In genomic region chr10:122374246-122374858, GRCh38 we compare ENCODE assay signal across 8 cellular contexts. TPM values are rescaled to one million over a fixed set of nuclear protein-coding genes. Genes with fewer than 3 reads are reported as not detected.
A peak's percentile ranks its signal among the peaks of the same experiment; 100 is the strongest.
DNase-seq lines count a peak whose midpoint lies in the region; ATAC-seq and TF ChIP-seq lines count a peak whose summit lies in the region.

TSS of gene PLEKHA1 (plus strand) at chr10:122374708. CDS start at chr10:122393201, 18,493 bp downstream.

- H3K36me3 ChIP-seq in Panc1 (ENCODE audit: control insufficient read depth, insufficient read depth, low read length) (peaks cover 4% of the 10 kb centered on the region; the same call in 1 of the 2 replicates), esophagus muscularis mucosa (no peaks in the 10 kb centered on the region), mucosa of stomach (ENCODE audit: control insufficient read depth, insufficient read depth, low read length) (no peaks in the 10 kb centered on the region)

- ATAC-seq in GM21528 (IDR thresholded peaks at IDR 0.05; ENCODE audit: low FRiP score, unreplicated experiment): peak; percentile 88
- peak; percentile 98 for ATAC-seq in Panc1

- POLR2A ChIA-PET in Panc1 (lab: Charles Lee): interaction anchor here (0.6 to 1.0 kb wide), 9 partner anchors 18 to 106 kb away, joined by 3 to 11 read pairs (median 3); no protein-coding TSS in a partner anchor

- no peak for TF ChIP-seq CTCF in Panc1 (IDR thresholded peaks at IDR 0.05)
- TF ChIP-seq CTCF in esophagus muscularis mucosa (IDR thresholded peaks at IDR 0.05): peak in 1 of 3 experiments; percentile 14

- H3K4me1 ChIP-seq in Panc1 (ENCODE audit: control insufficient read depth, insufficient read depth, low read length) (peaks cover 26% of the 10 kb centered on the region), esophagus muscularis mucosa (peaks cover 30 to 70% (median 66%) of the 10 kb centered on the region in 4 donors), mucosa of stomach (ENCODE audit: control insufficient read depth, insufficient read depth, low read length) (peaks cover 9% of the 10 kb centered on the region)

- H3K9ac ChIP-seq in mucosa of stomach (ENCODE audit: low read length): peak within 1 kb of the TSS; percentile 78

- H3K27ac ChIP-seq in Panc1 (ENCODE audit: low read length) (peak within 1 kb of the TSS; percentile 91), esophagus muscularis mucosa (replicated peaks in 1 of 4) (peak within 1 kb of the TSS; percentile 98 to 100 (median 100))

- peak; percentile 77 for TF ChIP-seq POLR2A in esophagus muscularis mucosa (IDR thresholded peaks at IDR 0.05; ENCODE audit: low read depth)

- DNase-seq in Caki2 (ENCODE audit: low read depth) (peak; percentile 93), HuH-7 (ENCODE audit: low spot score) (peak; percentile 89), Panc1 (ENCODE audit: low read depth, low spot score) (peak; percentile 70), activated T-helper 1 cell treated with Interleukin-2 at 50 U/mL for 16 hours (ENCODE audit: low read depth) (peak; percentile 91), esophagus muscularis mucosa (ENCODE audit: extremely low spot score) (peak; percentile 98)
- peak; percentile 79 to 86 for DNase-seq in stimulated activated CD8-positive, alpha-beta memory T cell treated with anti-CD3 and anti-CD28 coated beads, Interleukin-4, amount 100 ng/mL, for 4 hours (ENCODE audit: low read depth in 2 of 2, low spot score in 1 of 2)

- H3K27me3 ChIP-seq in Panc1 (ENCODE audit: control insufficient read depth, insufficient read depth, low read length) (no peaks in the 10 kb centered on the region), esophagus muscularis mucosa (no peaks in the 10 kb centered on the region), mucosa of stomach (ENCODE audit: control insufficient read depth, insufficient read depth, low read length) (no peaks in the 10 kb centered on the region)

- intact Hi-C loops in Panc1 (cut with micrococcal nuclease; ENCODE audit: unreplicated experiment): loop anchor here (2.0 kb wide), 2 partner anchors 64 to 72 kb away; no protein-coding TSS in a partner anchor
- intact Hi-C loops in esophagus muscularis mucosa (cut with DNase I): no loop called here

- H3K4me3 ChIP-seq in Panc1 (ENCODE audit: low read depth in 2 of 2, low read length in 2 of 2) (peak within 1 kb of the TSS; percentile 86 to 90), esophagus muscularis mucosa (peak within 1 kb of the TSS; percentile 82 to 98 (median 96)), mucosa of stomach (ENCODE audit: low read length) (peak within 1 kb of the TSS; percentile 57)

- CTCF ChIA-PET in Panc1 (lab: Charles Lee): interaction anchor here (1.5 kb wide), 1 partner anchor 63 kb away, joined by 4 read pairs; no protein-coding TSS in a partner anchor

- no peaks in the 10 kb centered on the region for H3K9me3 ChIP-seq in Panc1 (ENCODE audit: control insufficient read depth, insufficient read depth, low read depth, low read length)
- no peaks in the 10 kb centered on the region for H3K9me3 ChIP-seq in esophagus muscularis mucosa
- H3K9me3 ChIP-seq in mucosa of stomach (ENCODE audit: control insufficient read depth, low read length): no peaks in the 10 kb centered on the region

- BruUV-seq in Panc1 (replicated peaks; lab: Mats Ljungman, UMichigan): no TSS peak

- peak; percentile 27 for TF ChIP-seq EP300 in esophagus muscularis mucosa (IDR thresholded peaks at IDR 0.05)

- in situ Hi-C loops in Caki2 (cut with HindIII; ENCODE audit: low pct_unique_long_range_greater_than_20kb, low sequenced_read_pairs): no loop called here
- in situ Hi-C loops in Panc1 (cut with HindIII; ENCODE audit: low pct_unique_long_range_greater_than_20kb, low sequenced_read_pairs): no loop called here

- WGBS in esophagus muscularis mucosa: 3% methylated on average over 23 of the region's 71 CpGs

RNA-seq across cellular contexts. Expression of gene PLEKHA1, which starts in this region (rescaled TPM):
- total RNA-seq in Caki2 (2014; rRNA removed; shearing (Covaris generic); ENCODE audit: low replicate concordance): 42.6 and 58.2 TPM in 2 replicates
- total RNA-seq in Panc1 (2021; ENCODE audit: unreplicated experiment) (95.5 TPM), esophagus muscularis mucosa (100 to 1,000 TPM in 1 of 4 donors, 10 to 100 TPM in 3; 51.4 to 101 (median 62.1) TPM)
- polyA plus RNA-seq in Panc1 (2012; ENCODE audit: insufficient read length): 52.9 TPM

Comparison
In these comparisons a context has a peak if more than half of its experiments do, and no peak if none do; other contexts are left out.
1. Peak in every context shown above with its lines: DNase-seq, ATAC-seq, H3K4me3 ChIP-seq and H3K27ac ChIP-seq.